Comparison of ENCODE assay signal across 13 cellular contexts in the genomic region with DNA sequence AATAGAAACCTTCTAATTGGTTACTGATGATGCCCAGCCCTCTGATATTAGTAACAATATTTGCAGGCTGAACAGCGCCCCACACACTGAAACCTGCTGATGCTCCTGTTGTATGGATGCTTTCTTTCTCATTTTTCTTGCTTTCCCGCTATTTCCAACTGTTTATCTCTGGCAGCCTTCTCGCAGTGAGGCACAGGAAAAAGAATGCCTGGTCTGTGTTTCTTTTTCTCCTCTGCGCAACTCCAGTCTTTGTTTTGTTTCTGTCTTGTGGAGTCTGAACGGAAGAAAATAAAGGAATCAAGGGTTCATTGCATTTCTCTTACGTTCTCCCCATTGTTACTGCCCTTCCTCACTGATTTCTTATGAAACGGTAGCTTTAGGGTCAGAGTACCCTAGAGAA.
"Had no signal": no experiment of that assay in that cellular context is flagged by ENCODE, and none has a peak within 500 bp of the region (broad histone marks: within the 10 kb centered on the region; RNA-seq: fewer than 3 reads in every experiment).

No MANE protein-coding gene starts in this region.

- ATAC-seq: activated CD4-positive, CD25-positive, alpha-beta regulatory T cell treated with anti-CD3 and anti-CD28 coated beads, Interleukin-2, amount 50 U/mL, for 24 hours; body of pancreas; left lung had no signal

- H3K9me3 ChIP-seq: body of pancreas, neutrophil, transverse colon had no signal

- H3K4me3 Mint-ChIP-seq: activated naive CD4-positive, alpha-beta T cell treated with anti-CD3 and anti-CD28 coated beads, Interleukin-2, amount 10 ng/mL, durations not matched to agents 7 days and 5 days; T-helper 2 cell treated with Interferon-gamma antibody and Interleukin-4, amounts not matched to agents 5 μg/mL and 100 μg/mL, for 36 hours had no signal

- H3K36me3 ChIP-seq: left lung, neutrophil, transverse colon had no signal

- FAIRE-seq: small intestine had no signal

- H3K27ac ChIP-seq: body of pancreas, left lung, neutrophil, transverse colon had no signal

- H3K36me3 Mint-ChIP-seq: activated naive CD4-positive, alpha-beta T cell treated with anti-CD3 and anti-CD28 coated beads, Interleukin-2, amount 10 ng/mL, durations not matched to agents 7 days and 5 days had no signal

- H3K27ac Mint-ChIP-seq: activated naive CD4-positive, alpha-beta T cell treated with anti-CD3 and anti-CD28 coated beads, Interleukin-2, amount 10 ng/mL, durations not matched to agents 7 days and 5 days; activated T-helper 2 cell treated with anti-CD3 and anti-CD28 coated beads, Interferon-gamma antibody, Interleukin-2, Interleukin-4, amounts not matched to agents 10 μg/mL and 5 μg/mL and 100 μg/mL, durations not matched to agents 14 hours and 24 hours and 36 hours; T-helper 2 cell treated with Interferon-gamma antibody and Interleukin-4, amounts not matched to agents 5 μg/mL and 100 μg/mL, for 36 hours had no signal

- H3K4me1 ChIP-seq: body of pancreas, left lung, transverse colon had no signal

- H3K4me3 ChIP-seq: body of pancreas, left lung had no signal

- H3K27me3 Mint-ChIP-seq: activated naive CD4-positive, alpha-beta T cell treated with anti-CD3 and anti-CD28 coated beads, Interleukin-2, amount 10 ng/mL, durations not matched to agents 7 days and 5 days had no signal

- H3K4me1 Mint-ChIP-seq: activated naive CD4-positive, alpha-beta T cell treated with anti-CD3 and anti-CD28 coated beads, Interleukin-2, amount 10 ng/mL, durations not matched to agents 7 days and 5 days had no signal

- DNase-seq: activated naive CD4-positive, alpha-beta T cell treated with anti-CD3 and anti-CD28 coated beads, Interleukin-2, amount 10 ng/mL, durations not matched to agents 7 days and 5 days; body of pancreas; effector memory CD4-positive, alpha-beta T cell; glutamatergic neuron; left lung; posterior cingulate gyrus; small intestine; SW 1271; transverse colon had no signal

- H3K27me3 ChIP-seq: body of pancreas, left lung, neutrophil, transverse colon had no signal
